ENCODE assay signal across 1 cellular context in the genomic region with DNA sequence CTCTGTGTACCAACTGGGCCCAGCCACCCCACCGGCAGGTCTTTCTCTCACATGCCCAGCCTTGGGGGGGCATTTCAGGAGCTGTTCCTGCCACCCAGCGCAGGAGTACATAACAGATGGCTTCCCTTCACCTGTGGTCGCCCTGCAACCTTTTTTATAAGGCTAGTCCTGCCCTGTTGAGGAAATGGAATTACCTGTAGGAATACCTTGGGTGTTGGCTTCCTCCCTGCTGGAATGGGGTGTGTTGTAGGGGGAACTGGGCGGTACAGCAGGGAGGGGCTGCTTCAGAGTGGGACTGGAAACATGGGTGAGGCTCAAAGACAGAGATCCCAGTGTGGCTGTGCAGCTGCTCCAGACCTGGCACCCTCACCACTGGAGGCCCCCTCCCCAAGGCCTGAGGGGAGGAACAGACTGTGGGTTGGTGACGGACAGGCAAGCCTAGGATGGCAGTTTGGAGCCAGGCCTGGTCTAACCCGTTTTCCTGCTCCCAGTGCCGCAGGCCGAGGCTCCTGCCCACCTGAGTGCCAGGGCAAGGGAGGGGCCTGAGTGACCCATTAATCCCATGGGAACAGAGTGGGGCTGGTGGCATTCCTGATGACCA.
TF ChIP-seq lines count a peak whose summit lies in the region.

No MANE protein-coding gene starts in this region.

TF ChIP-seq in neural cell, 6 proteins besides CTCF, POLR2A, EP300 and RAD21 (continued from another document):
- TF ChIP-seq EZH2 (IDR thresholded peaks at IDR 0.05; ENCODE audit: borderline replicate concordance, insufficient read depth, low read length, poor library complexity, severe bottlenecking), result no peak
- no peak for TF ChIP-seq TAF1 (IDR thresholded peaks at IDR 0.05; ENCODE audit: low read depth)
- TF ChIP-seq MXI1 (conservative IDR thresholded peaks at IDR 0.05; ENCODE audit: poor library complexity, severe bottlenecking), result no peak
